In genomic region chr17:16302856-16303255, GRCh38 we compare ENCODE assay signal across 20 cellular contexts.
"Had no signal": no experiment of that assay in that cellular context is flagged by ENCODE, and none has a peak within 500 bp of the region (broad histone marks: within the 10 kb centered on the region; RNA-seq: fewer than 3 reads in every experiment).

No MANE protein-coding gene starts in this region.

- H3K9me3 ChIP-seq: MG63, SK-N-SH had no signal

- DNase-seq: KBM-7, MG63, NCI-H1092, NCI-H1105 treated with DMSO at 0.1 percent for 48 hours, NCI-H1417 treated with DMSO at 0.1 percent for 48 hours, NCI-H146, NCI-H1694 treated with DMSO at 0.1 percent for 48 hours, NCI-H1930, NCI-H2081, NCI-H2107, NCI-H2171, NCI-H226, NCI-H446, NCI-H510A, NCI-H524 treated with DMSO at 0.1 percent for 48 hours, NCI-H69, NCI-H774, SHP77, SK-N-SH had no signal

- H3K27me3 ChIP-seq: MG63 had no signal

- H3K4me3 ChIP-seq: MG63 had no signal

- H3K27ac ChIP-seq: HL-60 had no signal

- H3K9ac ChIP-seq: SK-N-SH had no signal

- H3K36me3 ChIP-seq: MG63 had no signal

- H3K4me2 ChIP-seq: SK-N-SH had no signal
